Comparison of ENCODE assay signal across 18 cellular contexts in genomic region chr10:116073451-116073850, GRCh38.
DNase-seq lines count a peak whose midpoint lies in the region; TF ChIP-seq lines count a peak whose summit lies in the region.
"Had no signal": no experiment of that assay in that cellular context is flagged by ENCODE, and none has a peak within 500 bp of the region (broad histone marks: within the 10 kb centered on the region; RNA-seq: fewer than 3 reads in every experiment).

No MANE protein-coding gene starts in this region.

- TF ChIP-seq POLR2A in ovary (IDR thresholded peaks at IDR 0.05) = no peak

- H3K9me3 ChIP-seq in neural cell (ENCODE audit: low read length) (no peaks in the 10 kb centered on the region), ovary (no peaks in the 10 kb centered on the region)
- H3K9me3 ChIP-seq: BLaER1 treated with 17β-estradiol and CSF1 and Interleukin-3, amounts not matched to agents 10 nM and 100 nM; Caco-2 had no signal

- intact Hi-C loops in ovary (cut with DNase I) = no loop called here

- 83 to 89% (median 87%) methylated on average over 5 of the region's 5 CpGs for WGBS in ovary, 3 donors

- no peak overlapping the region for H3K9ac ChIP-seq in neural cell (ENCODE audit: low read length)
- H3K9ac ChIP-seq: BLaER1 treated with 17β-estradiol and CSF1 and Interleukin-3, amounts not matched to agents 10 nM and 100 nM had no signal

- no peaks in the 10 kb centered on the region for H3F3A ChIP-seq in neural cell (ENCODE audit: insufficient read depth, low read length, poor library complexity, severe bottlenecking)

- no peak for TF ChIP-seq CTCF in glutamatergic neuron (IDR thresholded peaks at IDR 0.05; ENCODE audit: partially characterized antibody, unreplicated experiment)
- TF ChIP-seq CTCF in neural cell (IDR thresholded peaks at IDR 0.05; ENCODE audit: poor library complexity, severe bottlenecking) = no peak
- no peak for TF ChIP-seq CTCF in ovary (IDR thresholded peaks at IDR 0.05)
- no peak for TF ChIP-seq CTCF in foreskin fibroblast (IDR thresholded peaks at IDR 0.05; ENCODE audit: low read depth, low read length)

- H3K9me3 Mint-ChIP-seq in glutamatergic neuron (ENCODE audit: unreplicated experiment) = peaks cover 30% of the 10 kb centered on the region
- H3K9me3 Mint-ChIP-seq: CD8-positive, alpha-beta T cell; GM23338; HFFc6 had no signal

- peaks cover 18% of the 10 kb centered on the region for H3K27me3 Mint-ChIP-seq in glutamatergic neuron (ENCODE audit: unreplicated experiment)
- H3K27me3 Mint-ChIP-seq: B cell had no signal

- H3K27ac Mint-ChIP-seq in glutamatergic neuron (ENCODE audit: unreplicated experiment) = peak overlapping the region; percentile 90
- H3K27ac Mint-ChIP-seq: B cell; CD8-positive, alpha-beta T cell; GM23338; HFFc6 had no signal

- no peaks in the 10 kb centered on the region for H3K36me3 Mint-ChIP-seq in glutamatergic neuron (ENCODE audit: unreplicated experiment)
- H3K36me3 Mint-ChIP-seq: CD8-positive, alpha-beta T cell had no signal

- no peaks in the 10 kb centered on the region for H3K4me1 ChIP-seq in ovary (ENCODE audit: insufficient read depth)

- no peak overlapping the region for H2AFZ ChIP-seq in neural cell (ENCODE audit: low read depth, low read length)
- H2AFZ ChIP-seq: GM23338 had no signal

- H3K4me3 ChIP-seq in neural cell (ENCODE audit: low read length) = peak overlapping the region; percentile 30
- H3K4me3 ChIP-seq in ovary = no peak overlapping the region
- no peak overlapping the region for H3K4me3 ChIP-seq in foreskin fibroblast (ENCODE audit: low read depth in 1 of 2, low read length in 2 of 2)
- H3K4me3 ChIP-seq: BLaER1 treated with 17β-estradiol and CSF1 and Interleukin-3, amounts not matched to agents 10 nM and 100 nM; GM23338 had no signal

- H3K79me2 ChIP-seq in neural cell (replicated peaks; ENCODE audit: insufficient read depth, low read length) = no peaks in the 10 kb centered on the region

- DNase-seq in COLO829 (ENCODE audit: low spot score) (peak; percentile 11), glutamatergic neuron (no peak), superior temporal gyrus (ENCODE audit: extremely low spot score) (peak; percentile 57), ovary (no peak), occipital lobe (lab: John Stamatoyannopoulos, UW) (no peak), foreskin fibroblast (no peak)
- DNase-seq: 8988T; Caco-2; CD8-positive, alpha-beta T cell; DMS153; DMS79; GDM1; HFFc6 had no signal

- H3K27me3 ChIP-seq in neural cell (ENCODE audit: insufficient read depth, low read depth, low read length) = no peaks in the 10 kb centered on the region
- no peaks in the 10 kb centered on the region for H3K27me3 ChIP-seq in ovary
- H3K27me3 ChIP-seq: BLaER1 treated with 17β-estradiol and CSF1 and Interleukin-3, amounts not matched to agents 10 nM and 100 nM had no signal

- H3K4me3 Mint-ChIP-seq in glutamatergic neuron (ENCODE audit: unreplicated experiment) = peak overlapping the region; percentile 73
- H3K4me3 Mint-ChIP-seq: B cell; CD8-positive, alpha-beta T cell; GM23338; HFFc6 had no signal

- H3K36me3 ChIP-seq in neural cell (ENCODE audit: insufficient read depth, low read length) = no peaks in the 10 kb centered on the region
- no peaks in the 10 kb centered on the region for H3K36me3 ChIP-seq in ovary
- H3K36me3 ChIP-seq: BLaER1 treated with 17β-estradiol and CSF1 and Interleukin-3, amounts not matched to agents 10 nM and 100 nM had no signal

- no peak for TF ChIP-seq RAD21 in neural cell (conservative IDR thresholded peaks at IDR 0.05)

- H4K20me1 ChIP-seq in neural cell (ENCODE audit: insufficient read depth) = no peaks in the 10 kb centered on the region
- H4K20me1 ChIP-seq: BLaER1 treated with 17β-estradiol and CSF1 and Interleukin-3, amounts not matched to agents 10 nM and 100 nM had no signal

- H3K4me2 ChIP-seq in neural cell (ENCODE audit: low read length) = no peak overlapping the region
- H3K4me2 ChIP-seq: BLaER1 treated with 17β-estradiol and CSF1 and Interleukin-3, amounts not matched to agents 10 nM and 100 nM; GM23338 had no signal

- H3K27ac ChIP-seq in neural cell (ENCODE audit: low read length) (peak overlapping the region; percentile 61), ovary (no peak overlapping the region)
- H3K27ac ChIP-seq: BLaER1 treated with 17β-estradiol and CSF1 and Interleukin-3, amounts not matched to agents 10 nM and 100 nM; HL-60 had no signal

- peaks cover 71% of the 10 kb centered on the region for H3K4me1 Mint-ChIP-seq in glutamatergic neuron (ENCODE audit: low read depth, unreplicated experiment)
- H3K4me1 Mint-ChIP-seq: B cell had no signal

- H3K9me2 ChIP-seq in neural cell (ENCODE audit: insufficient read depth, low read length) = no peaks in the 10 kb centered on the region

- TF ChIP-seq EP300 in neural cell (conservative IDR thresholded peaks at IDR 0.05; ENCODE audit: poor library complexity, severe bottlenecking) (no peak), ovary (IDR thresholded peaks at IDR 0.05) (no peak)

TF ChIP-seq in neural cell, 6 proteins besides CTCF, POLR2A, EP300 and RAD21:
- TF ChIP-seq MXI1 (conservative IDR thresholded peaks at IDR 0.05; ENCODE audit: poor library complexity, severe bottlenecking) = no peak
- no peak for TF ChIP-seq REST (IDR thresholded peaks at IDR 0.05; ENCODE audit: borderline replicate concordance)
- TF ChIP-seq EZH2 (IDR thresholded peaks at IDR 0.05; ENCODE audit: borderline replicate concordance, insufficient read depth, low read length, poor library complexity, severe bottlenecking) = no peak
- TF ChIP-seq SMC3 (conservative IDR thresholded peaks at IDR 0.05; ENCODE audit: poor library complexity) = no peak
- TF ChIP-seq POLR2AphosphoS5 (IDR thresholded peaks at IDR 0.05) = no peak
- TF ChIP-seq TAF1 (IDR thresholded peaks at IDR 0.05; ENCODE audit: low read depth) = no peak

Comparison
In these comparisons a context has a peak if more than half of its experiments do, and no peak if none do; other contexts are left out.
1. DNase-seq: peak in COLO829 (single experiment) and superior temporal gyrus (single experiment); none in glutamatergic neuron (single experiment), ovary (0 of 5), occipital lobe (single experiment) and foreskin fibroblast (0 of 2).